ENCODE assay signal across 8 cellular contexts in genomic region chr1:213988639-213989070, GRCh38. TPM values are rescaled to one million over a fixed set of nuclear protein-coding genes. Genes with fewer than 3 reads are reported as not detected.
DNase-seq lines count a peak whose midpoint lies in the region; FAIRE-seq and TF ChIP-seq lines count a peak whose summit lies in the region.

No MANE protein-coding gene starts in this region.

- dilution Hi-C loops in keratinocyte (cut with MboI; ENCODE audit: extremely low pct_ligation_motif_present, low sequenced_read_pairs): no loop called here

- H3K9me3 ChIP-seq in BLaER1 treated with 17β-estradiol and CSF1 and Interleukin-3, amounts not matched to agents 10 nM and 100 nM (replicated peaks in 1 of 11): peaks cover 12 to 26% (median 20%) of the 10 kb centered on the region in 11 experiments; a peak in 21 of 22 replicates
- no peaks in the 10 kb centered on the region for H3K9me3 ChIP-seq in HUES64 (ENCODE audit: insufficient read depth, low read depth, low read length)
- H3K9me3 ChIP-seq in keratinocyte (ENCODE audit: control insufficient read depth, low read depth, low read length): no peaks in the 10 kb centered on the region

- no peak for TF ChIP-seq CTCF in keratinocyte (optimal IDR thresholded peaks at IDR 0.05 in 1 of 3, IDR thresholded peaks at IDR 0.05 in 1 of 3, conservative IDR thresholded peaks at IDR 0.05 in 1 of 3; ENCODE audit: extremely low read depth in 1 of 3, insufficient read depth in 2 of 3, low read length in 3 of 3)

- H3K4me3 ChIP-seq in BLaER1 treated with 17β-estradiol and CSF1 and Interleukin-3, amounts not matched to agents 10 nM and 100 nM: peak overlapping the region; percentile 61 to 71 (median 65)
- H3K4me3 ChIP-seq in HUES64 (ENCODE audit: low read length) (peak overlapping the region; percentile 66), keratinocyte (ENCODE audit: control insufficient read depth in 2 of 3, extremely low read depth in 1 of 3, insufficient read depth in 2 of 3, low read depth in 1 of 3, low read length in 3 of 3) (peak overlapping the region; percentile 55 to 84 (median 82))

- no peaks in the 10 kb centered on the region for H3K9me1 ChIP-seq in keratinocyte (ENCODE audit: control insufficient read depth, extremely low read depth, insufficient read depth, low read length)

- peaks cover 0 to 14% (median 0%) of the 10 kb centered on the region in 11 experiments; a peak in 4 of 22 replicates for H4K20me1 ChIP-seq in BLaER1 treated with 17β-estradiol and CSF1 and Interleukin-3, amounts not matched to agents 10 nM and 100 nM
- no peaks in the 10 kb centered on the region for H4K20me1 ChIP-seq in keratinocyte (ENCODE audit: control insufficient read depth, extremely low read depth, insufficient read depth, low read length)

- H3K27me3 ChIP-seq in BLaER1 treated with 17β-estradiol and CSF1 and Interleukin-3, amounts not matched to agents 10 nM and 100 nM: peaks cover 34 to 42% (median 35%) of the 10 kb centered on the region in 11 experiments
- H3K27me3 ChIP-seq in HUES64 (ENCODE audit: insufficient read depth, low read length) (peaks cover 82% of the 10 kb centered on the region), keratinocyte (ENCODE audit: control insufficient read depth, extremely low read depth, insufficient read depth, low read length) (peaks cover 48% of the 10 kb centered on the region)

- peak overlapping the region; percentile 66 to 88 (median 75) for H3K9ac ChIP-seq in BLaER1 treated with 17β-estradiol and CSF1 and Interleukin-3, amounts not matched to agents 10 nM and 100 nM
- H3K9ac ChIP-seq in HUES64 (ENCODE audit: low read depth, low read length): no peak overlapping the region
- H3K9ac ChIP-seq in keratinocyte (ENCODE audit: control insufficient read depth, extremely low read depth, insufficient read depth, low read length): peak overlapping the region; percentile 65

- H3K79me2 ChIP-seq in keratinocyte (ENCODE audit: control insufficient read depth, insufficient read depth, low read length): no peaks in the 10 kb centered on the region

- FAIRE-seq in keratinocyte (lab: Jason Lieb, UNC) (peak; percentile 34), GM19239 (lab: Jason Lieb, UNC) (no peak)

- DNase-seq in astrocyte of the hippocampus (ENCODE audit: low read depth, low spot score): peak; percentile 63
- DNase-seq in keratinocyte (ENCODE audit: low read depth, low spot score): no peak
- peak in 2 of 49 donors; percentile 49 for DNase-seq in substantia nigra (lab: John Stamatoyannopoulos, UW)
- no peak for DNase-seq in GM19239 (ENCODE audit: insufficient read length, low spot score)
- no peak for DNase-seq in HuH-7.5 (ENCODE audit: low spot score)
- DNase-seq in 8988T: no peak

- 0% methylated on average over 15 of the region's 19 CpGs for WGBS in HUES64

- H3K4me1 ChIP-seq in BLaER1 treated with 17β-estradiol and CSF1 and Interleukin-3, amounts not matched to agents 10 nM and 100 nM: peaks cover 3 to 19% (median 12%) of the 10 kb centered on the region in 10 experiments; a peak in 16 of 20 replicates
- H3K4me1 ChIP-seq in HUES64 (ENCODE audit: insufficient read depth, low read length) (peaks cover 47% of the 10 kb centered on the region), keratinocyte (ENCODE audit: control insufficient read depth, extremely low read depth, insufficient read depth, low read length) (peaks cover 15% of the 10 kb centered on the region)

- peak overlapping the region; percentile 33 to 88 (median 67); a peak in 20 of 22 replicates for H3K27ac ChIP-seq in BLaER1 treated with 17β-estradiol and CSF1 and Interleukin-3, amounts not matched to agents 10 nM and 100 nM
- H3K27ac ChIP-seq in HUES64 (ENCODE audit: low read depth, low read length) (no peak overlapping the region), keratinocyte (ENCODE audit: control insufficient read depth, insufficient read depth, low read length) (no peak overlapping the region), substantia nigra (ENCODE audit: low read depth, low read length, poor library complexity, severe bottlenecking) (peak overlapping the region; percentile 95)

- H3K4me2 ChIP-seq in BLaER1 treated with 17β-estradiol and CSF1 and Interleukin-3, amounts not matched to agents 10 nM and 100 nM: peak overlapping the region; percentile 63 to 88 (median 79)
- peak overlapping the region; percentile 93 for H3K4me2 ChIP-seq in keratinocyte (ENCODE audit: control insufficient read depth, extremely low read depth, insufficient read depth, low read depth, low read length)

- no peaks in the 10 kb centered on the region for H3K36me3 ChIP-seq in BLaER1 treated with 17β-estradiol and CSF1 and Interleukin-3, amounts not matched to agents 10 nM and 100 nM
- H3K36me3 ChIP-seq in HUES64 (ENCODE audit: insufficient read depth, low read length): no peaks in the 10 kb centered on the region
- H3K36me3 ChIP-seq in keratinocyte (ENCODE audit: control insufficient read depth in 2 of 2, extremely low read depth in 1 of 2, insufficient read depth in 2 of 2, low read length in 2 of 2): no peaks in the 10 kb centered on the region

- peak overlapping the region; percentile 92 for H2AFZ ChIP-seq in keratinocyte (ENCODE audit: control insufficient read depth, low read length)

RNA-seq across cellular contexts. Expression of gene PROX1, which starts 0.9 kb away (rescaled TPM):
- 1.1 TPM for polyA plus RNA-seq in HUES64 (2013, experiment 1 of 2)
- 1.6 TPM for polyA plus RNA-seq in HUES64 (2013, experiment 2 of 2)
- 0.20 to 0.31 TPM (median 0.24 TPM) in 3 replicates for polyA plus RNA-seq in keratinocyte
- 0.70 TPM for polyA plus RNA-seq in keratinocyte (2011; ENCODE audit: low read depth)
- polyA plus RNA-seq in keratinocyte (2011; cell fraction: cytosol; rRNA removed): 0.14 and 0.39 TPM in 2 replicates
- polyA plus RNA-seq in keratinocyte (2011; cell fraction: nucleus; rRNA removed): 1.5 TPM in 2 replicates
- polyA plus RNA-seq in keratinocyte (2012; ENCODE audit: low replicate concordance): 0.17 and 0.45 TPM in 2 replicates
- polyA minus RNA-seq in keratinocyte: 0.16 to 2.8 TPM (median 2.5 TPM) in 3 replicates
- 0.38 TPM for polyA minus RNA-seq in keratinocyte (2011; cell fraction: cytosol; rRNA and poly(A)+ RNA removed)
- polyA minus RNA-seq in keratinocyte (2011; cell fraction: nucleus; rRNA and poly(A)+ RNA removed): 0.42 and 0.93 TPM in 2 replicates

Comparison
In these comparisons a context has a peak if more than half of its experiments do, and no peak if none do; other contexts are left out.
1. H3K27ac ChIP-seq: peak in BLaER1 treated with 17β-estradiol and CSF1 and Interleukin-3, amounts not matched to agents 10 nM and 100 nM (11 of 11) and substantia nigra (single experiment); none in HUES64 (single experiment) and keratinocyte (single experiment).
2. Peak in every context shown above with its lines, with median percentiles within 50 percentile points of each other: H3K4me3 ChIP-seq.